ENCODE assay signal across 10 cellular contexts in genomic region chr2:234422895-234423505, GRCh38.
A peak's percentile ranks its signal among the peaks of the same experiment; 100 is the strongest.
DNase-seq lines count a peak whose midpoint lies in the region; ATAC-seq lines count a peak whose summit lies in the region.
"Had no signal": no experiment of that assay in that cellular context is flagged by ENCODE, and none has a peak within 500 bp of the region (broad histone marks: within the 10 kb centered on the region; RNA-seq: fewer than 3 reads in every experiment).

No MANE protein-coding gene starts in this region.

- intact Hi-C loops in dendritic cell treated with granulocyte-macrophage colony-stimulating factor and Interleukin-4, amounts not matched to agents 40 ng/mL and 50 ng/mL, for 4 days (cut with micrococcal nuclease): no loop called here

- DNase-seq in activated CD4-positive, alpha-beta T cell treated with anti-CD3 and anti-CD28 coated beads, Interleukin-2, amount 50 U/mL, for 1 hour: peak; percentile 65
- peak; percentile 54 for DNase-seq in stimulated activated CD4-positive, alpha-beta T cell treated with anti-CD3 and anti-CD28 coated beads, Interleukin-2, amount 100 ng/mL, for 4 hours (ENCODE audit: low read depth)
- DNase-seq in COLO829 (ENCODE audit: low spot score) (no peak), SKM-1 treated with dmso at 0.1 percent for 144 hours (lab: John Stamatoyannopoulos, UW; ENCODE audit: unreplicated experiment) (no peak)
- DNase-seq: caudate nucleus, NCI-H2029 had no signal

- H3K9me3 Mint-ChIP-seq in IgD-negative memory B cell: peaks cover 1 to 8% (median 4%) of the 10 kb centered on the region in 3 donors
- peaks cover 10% of the 10 kb centered on the region for H3K9me3 Mint-ChIP-seq in dendritic cell treated with granulocyte-macrophage colony-stimulating factor and Interleukin-4, amounts not matched to agents 40 ng/mL and 50 ng/mL, for 4 days

- H3K27ac Mint-ChIP-seq in IgD-negative memory B cell: peak overlapping the region; percentile 91 to 94 (median 92)
- peak overlapping the region; percentile 70 for H3K27ac Mint-ChIP-seq in dendritic cell treated with granulocyte-macrophage colony-stimulating factor and Interleukin-4, amounts not matched to agents 40 ng/mL and 50 ng/mL, for 4 days

- H3K4me3 Mint-ChIP-seq in IgD-negative memory B cell: peak overlapping the region; percentile 45 to 91 (median 79)
- H3K4me3 Mint-ChIP-seq in dendritic cell treated with granulocyte-macrophage colony-stimulating factor and Interleukin-4, amounts not matched to agents 40 ng/mL and 50 ng/mL, for 4 days: no peak overlapping the region

- H3K4me1 Mint-ChIP-seq in IgD-negative memory B cell: peaks cover 50 to 58% (median 56%) of the 10 kb centered on the region in 3 donors
- H3K4me1 Mint-ChIP-seq in dendritic cell treated with granulocyte-macrophage colony-stimulating factor and Interleukin-4, amounts not matched to agents 40 ng/mL and 50 ng/mL, for 4 days (ENCODE audit: low read depth): peaks cover 49% of the 10 kb centered on the region

- H3K36me3 Mint-ChIP-seq in IgD-negative memory B cell: peaks cover 4% of the 10 kb centered on the region
- H3K36me3 Mint-ChIP-seq in dendritic cell treated with granulocyte-macrophage colony-stimulating factor and Interleukin-4, amounts not matched to agents 40 ng/mL and 50 ng/mL, for 4 days (ENCODE audit: low read depth): peaks cover 9% of the 10 kb centered on the region

- no peak for ATAC-seq in GM19467 (IDR thresholded peaks at IDR 0.05; ENCODE audit: unreplicated experiment)
- ATAC-seq in HG02981 (IDR thresholded peaks at IDR 0.05; ENCODE audit: unreplicated experiment): no peak

- H3K27me3 Mint-ChIP-seq in IgD-negative memory B cell: peaks cover 5% of the 10 kb centered on the region
- H3K27me3 Mint-ChIP-seq in dendritic cell treated with granulocyte-macrophage colony-stimulating factor and Interleukin-4, amounts not matched to agents 40 ng/mL and 50 ng/mL, for 4 days: no peaks in the 10 kb centered on the region

Comparison
In these comparisons a context has a peak if more than half of its experiments do, and no peak if none do; other contexts are left out.
1. DNase-seq: peak in activated CD4-positive, alpha-beta T cell treated with anti-CD3 and anti-CD28 coated beads, Interleukin-2, amount 50 U/mL, for 1 hour (single experiment) and stimulated activated CD4-positive, alpha-beta T cell treated with anti-CD3 and anti-CD28 coated beads, Interleukin-2, amount 100 ng/mL, for 4 hours (single experiment); none in COLO829 (single experiment) and SKM-1 treated with dmso at 0.1 percent for 144 hours (single experiment).